In genomic region chr4:22187203-22187835, GRCh38 we compare ENCODE assay signal across 21 cellular contexts.
"Had no signal": no experiment of that assay in that cellular context is flagged by ENCODE, and none has a peak within 500 bp of the region (broad histone marks: within the 10 kb centered on the region; RNA-seq: fewer than 3 reads in every experiment).

No MANE protein-coding gene starts in this region.

- ATAC-seq: activated CD8-positive, alpha-beta T cell treated with anti-CD3 and anti-CD28 coated beads for 36 hours; esophagus mucosa; heart right ventricle; left ventricle myocardium superior; natural killer cell; stimulated activated memory B cell treated with anti-CD40 and anti-IgM and Interleukin-4, amounts not matched to agents 10 μg/mL and 1 μg/mL and 100 μg/mL, for 72 hours had no signal

- H3K9me3 ChIP-seq: colonic mucosa, neutrophil, testis, upper lobe of left lung had no signal

- FAIRE-seq: endometrium had no signal

- H2AFZ ChIP-seq: parathyroid adenoma had no signal

- H3K4me1 ChIP-seq: colonic mucosa, heart right ventricle, parathyroid adenoma, sigmoid colon, testis, upper lobe of left lung had no signal

- DNase-seq: activated CD4-positive, alpha-beta T cell treated with anti-CD3 and anti-CD28 coated beads, Interleukin-2, amount 10 ng/mL, durations not matched to agents 24 days and 14 days; activated CD8-positive, alpha-beta T cell treated with anti-CD3 and anti-CD28 coated beads for 36 hours; activated naive CD4-positive, alpha-beta T cell treated with Interleukin-2 at 50 U/mL for 16 hours; activated T-cell treated with anti-CD3 and anti-CD28 coated beads, Interleukin-2, amount 50 U/mL, for 24 hours; anterior cingulate cortex; colonic mucosa; heart right ventricle; kidney glomerular epithelial cell; left ventricle myocardium superior; mesenchymal stem cell; natural killer cell; sigmoid colon; stimulated activated CD4-positive, alpha-beta T cell treated with anti-CD3 and anti-CD28 coated beads, Interleukin-4, amount 100 ng/mL, for 24 hours; T-helper 9 cell; testis; upper lobe of left lung had no signal

- H3K9ac ChIP-seq: parathyroid adenoma had no signal

- H3K4me3 ChIP-seq: colonic mucosa, heart right ventricle, sigmoid colon, testis, upper lobe of left lung had no signal

- H3K27me3 ChIP-seq: colonic mucosa, heart right ventricle, neutrophil, sigmoid colon, testis, upper lobe of left lung had no signal

- H3K79me2 ChIP-seq: parathyroid adenoma had no signal

- H3K36me3 ChIP-seq: colonic mucosa, heart right ventricle, neutrophil, sigmoid colon, upper lobe of left lung had no signal

- H3K27ac ChIP-seq: colonic mucosa, heart right ventricle, neutrophil, parathyroid adenoma, sigmoid colon, testis, upper lobe of left lung had no signal
